Comparison of ENCODE assay signal across 1 cellular context in genomic region chr2:75564026-75564688, GRCh38.
TF ChIP-seq lines count a peak whose summit lies in the region.

No MANE protein-coding gene starts in this region.

TF ChIP-seq in H1, 55 proteins besides CTCF, POLR2A, EP300 and RAD21:
- no peak for TF ChIP-seq ATF2 (IDR thresholded peaks at IDR 0.05; ENCODE audit: low read length)
- TF ChIP-seq YY1 (IDR thresholded peaks at IDR 0.05; ENCODE audit: low read depth, low read length) = no peak
- TF ChIP-seq TBP (IDR thresholded peaks at IDR 0.05; ENCODE audit: low read depth, low read length) = no peak
- TF ChIP-seq CBX5 (IDR thresholded peaks at IDR 0.05; ENCODE audit: low read depth, low read length) = no peak
- no peak for TF ChIP-seq CREB1 (IDR thresholded peaks at IDR 0.05)
- no peak for TF ChIP-seq RXRA (IDR thresholded peaks at IDR 0.05; ENCODE audit: insufficient read depth, low read depth, low read length)
- TF ChIP-seq CEBPB (IDR thresholded peaks at IDR 0.05; ENCODE audit: low read depth, low read length) = no peak
- TF ChIP-seq PHF8 (conservative IDR thresholded peaks at IDR 0.05; ENCODE audit: low read depth, low read length) = no peak
